In genomic region chr9:121323449-121324151, GRCh38 we compare ENCODE assay signal across 19 cellular contexts. TPM values are rescaled to one million over a fixed set of nuclear protein-coding genes. Genes with fewer than 3 reads are reported as not detected.
DNase-seq lines count a peak whose midpoint lies in the region; ATAC-seq and TF ChIP-seq lines count a peak whose summit lies in the region.
"Had no signal": no experiment of that assay in that cellular context is flagged by ENCODE, and none has a peak within 500 bp of the region (broad histone marks: within the 10 kb centered on the region; RNA-seq: fewer than 3 reads in every experiment).

No MANE protein-coding gene starts in this region.

- H3K36me3 ChIP-seq in colonic mucosa (peaks cover 13% of the 10 kb centered on the region), neutrophil (peaks cover 80% of the 10 kb centered on the region), transverse colon (peaks cover 0 to 48% (median 20%) of the 10 kb centered on the region in 4 donors)

- DNase-seq in RWPE1 (ENCODE audit: low spot score), result no peak
- no peak for DNase-seq in colonic mucosa
- no peak for DNase-seq in transverse colon
- DNase-seq in substantia nigra (lab: John Stamatoyannopoulos, UW), result no peak
- DNase-seq in NCI-H1694 treated with DMSO at 0.1 percent for 48 hours (lab: John Stamatoyannopoulos, UW), result no peak
- DNase-seq: activated CD4-positive, alpha-beta T cell treated with anti-CD3 and anti-CD28 coated beads for 4 hours; activated effector memory CD4-positive, alpha-beta T cell treated with anti-CD3 and anti-CD28 coated beads, Interleukin-2, amount 50 U/mL, for 16 hours; amniotic stem cell; naive thymus-derived CD8-positive, alpha-beta T cell; NCI-H187 treated with DMSO at 0.1 percent for 48 hours; NCI-H526; OCI-M1; posterior cingulate gyrus; stimulated activated naive CD4-positive, alpha-beta T cell treated with Interleukin-2 at 50 U/mL for 16 hours; T-helper 9 cell had no signal

- no peaks in the 10 kb centered on the region for H3K4me1 ChIP-seq in colonic mucosa
- peaks cover 62 to 71% of the 10 kb centered on the region in 2 experiments for H3K4me1 ChIP-seq in neutrophil (ENCODE audit: control insufficient read depth in 1 of 2, insufficient read depth in 1 of 2, low read depth in 1 of 2, low read length in 1 of 2)
- H3K4me1 ChIP-seq in transverse colon, result peaks cover 9 to 41% (median 15%) of the 10 kb centered on the region in 4 donors

- ATAC-seq in HG03159 (IDR thresholded peaks at IDR 0.05; ENCODE audit: unreplicated experiment), result no peak
- ATAC-seq: HCT116; naive thymus-derived CD8-positive, alpha-beta T cell had no signal

- in situ Hi-C loops in transverse colon (cut with MboI; ENCODE audit: low pct_ligation_motif_present in 1 of 4, low pct_unique_long_range_greater_than_20kb in 1 of 4, low sequenced_read_pairs in 3 of 4), result loop anchor here in 3 of 4 donors (5.0 to 25.0 kb wide), 2 partner anchors 74 to 111 kb away; partner anchors contain the start of gene RAB14 (in 2 of the 3)

- H3K27ac ChIP-seq in RWPE1, result peak overlapping the region; percentile 75
- peak overlapping the region; percentile 53 for H3K27ac ChIP-seq in colonic mucosa
- peak overlapping the region; percentile 66 for H3K27ac ChIP-seq in neutrophil
- peak overlapping the region; percentile 72 to 87 (median 84) for H3K27ac ChIP-seq in transverse colon
- H3K27ac ChIP-seq in substantia nigra (ENCODE audit: low read depth, low read length, poor library complexity, severe bottlenecking), result no peak overlapping the region
- H3K27ac ChIP-seq: SK-N-MC had no signal

- H3K4me3 ChIP-seq in colonic mucosa (no peak overlapping the region), neutrophil (ENCODE audit: low read depth in 1 of 2, low read length in 1 of 2) (no peak overlapping the region), transverse colon (no peak overlapping the region)
- H3K4me3 ChIP-seq: SK-N-MC had no signal

- TF ChIP-seq CTCF in RWPE1 (conservative IDR thresholded peaks at IDR 0.05; ENCODE audit: low read depth), result no peak
- TF ChIP-seq CTCF in colonic mucosa (IDR thresholded peaks at IDR 0.05), result no peak
- TF ChIP-seq CTCF in neutrophil (IDR thresholded peaks at IDR 0.05), result no peak
- TF ChIP-seq CTCF in transverse colon (IDR thresholded peaks at IDR 0.05), result no peak

- intact Hi-C loops in colonic mucosa (cut with DNase I) (loop anchor here (5.0 kb wide), 1 partner anchor 46 kb away; no protein-coding TSS in a partner anchor), transverse colon (cut with DNase I; ENCODE audit: low total_unique reads) (loop anchor here (5.0 kb wide), 1 partner anchor 49 kb away; the partner anchor contains the start of gene STOM)

- H3K27me3 ChIP-seq in colonic mucosa, result no peaks in the 10 kb centered on the region
- H3K27me3 ChIP-seq in neutrophil, result no peaks in the 10 kb centered on the region
- no peaks in the 10 kb centered on the region for H3K27me3 ChIP-seq in transverse colon

- POLR2A ChIA-PET in RWPE1 (lab: Yijun Ruan, JAX; ENCODE audit: low non-redundant PET), result no interaction called here

- H3K9ac ChIP-seq in colonic mucosa (ENCODE audit: low read depth in 2 of 2, low read length in 2 of 2), result no peak overlapping the region

- WGBS in transverse colon (ENCODE audit: low coverage in 1 of 2), 2 donors, result 91 to 93% methylated on average over 6 to 10 of the region's 10 CpGs

- TF ChIP-seq POLR2A in transverse colon (IDR thresholded peaks at IDR 0.05), result no peak

- CTCF ChIA-PET in RWPE1 (lab: Yijun Ruan, JAX), result no interaction called here

- H3K9me3 ChIP-seq in colonic mucosa (no peaks in the 10 kb centered on the region), neutrophil (no peaks in the 10 kb centered on the region), transverse colon (no peaks in the 10 kb centered on the region)

- TF ChIP-seq EP300 in transverse colon (IDR thresholded peaks at IDR 0.05; ENCODE audit: low read depth), result no peak

RNA-seq across cellular contexts. Expression of gene STOM, which starts 46.5 kb away (rescaled TPM):
- total RNA-seq in colonic mucosa (100 to 1,000 TPM in 1 of 2 donors, 10 to 100 TPM in 1; 58.7 to 110 TPM), transverse colon (100 to 1,000 TPM in 2 of 4 donors, 10 to 100 TPM in 2; 78.2 to 195 (median 111) TPM)

RNA-seq across cellular contexts. Expression of gene GSN, which starts 55.6 kb away (rescaled TPM):
- total RNA-seq in colonic mucosa (100 to 1,000 TPM; 413 to 553 TPM), transverse colon (100 to 1,000 TPM; 628 to 986 (median 782) TPM)
